In genomic region chr9:93191354-93191660, GRCh38 we compare ENCODE assay signal across 24 cellular contexts. TPM values are rescaled to one million over a fixed set of nuclear protein-coding genes. Genes with fewer than 3 reads are reported as not detected.
"Had no signal": no experiment of that assay in that cellular context is flagged by ENCODE, and none has a peak within 500 bp of the region (broad histone marks: within the 10 kb centered on the region; RNA-seq: fewer than 3 reads in every experiment).

No MANE protein-coding gene starts in this region.

- H3K4me3 Mint-ChIP-seq: activated CD4-positive, alpha-beta memory T cell treated with anti-CD3 and anti-CD28 coated beads for 36 hours; activated CD8-positive, alpha-beta memory T cell treated with anti-CD3 and anti-CD28 coated beads, Interleukin-2, amount 10 ng/mL, durations not matched to agents 7 days and 5 days; activated naive CD4-positive, alpha-beta T cell treated with anti-CD3 and anti-CD28 coated beads, Interleukin-2, amount 50 U/mL, for 24 hours; memory B cell; natural killer cell treated with Interleukin-12 subunit alpha and Interleukin-12 subunit beta and Interleukin-15 and Interleukin-18, amount 100 ng/mL, for 72 hours; T-cell had no signal

- H3K9me3 Mint-ChIP-seq: activated CD4-positive, alpha-beta memory T cell treated with anti-CD3 and anti-CD28 coated beads for 36 hours; activated naive CD4-positive, alpha-beta T cell treated with anti-CD3 and anti-CD28 coated beads, Interleukin-2, amount 50 U/mL, for 24 hours; natural killer cell treated with Interleukin-12 subunit alpha and Interleukin-12 subunit beta and Interleukin-15 and Interleukin-18, amount 100 ng/mL, for 72 hours; T-cell had no signal

- DNase-seq: activated CD4-positive, alpha-beta memory T cell treated with anti-CD3 and anti-CD28 coated beads for 36 hours; activated CD4-positive, alpha-beta T cell treated with anti-CD3 and anti-CD28 coated beads for 4 hours; activated CD4-positive, CD25-positive, alpha-beta regulatory T cell; activated CD8-positive, alpha-beta memory T cell treated with anti-CD3 and anti-CD28 coated beads, Interleukin-2, amount 10 ng/mL, durations not matched to agents 7 days and 5 days; activated effector memory CD4-positive, alpha-beta T cell treated with anti-CD3 and anti-CD28 coated beads, Interleukin-2, amount 50 U/mL, for 16 hours; activated T-cell treated with anti-CD3 and anti-CD28 coated beads for 4 hours; anterior cingulate cortex; brain microvascular endothelial cell; central memory CD4-positive, alpha-beta T cell; effector memory CD4-positive, alpha-beta T cell; esophagus squamous epithelium; kidney glomerular epithelial cell; SJCRH30; stimulated activated CD4-positive, alpha-beta T cell treated with anti-CD3 and anti-CD28 coated beads, Interleukin-4, amount 100 ng/mL, for 24 hours; stimulated activated naive CD4-positive, alpha-beta T cell treated with Interleukin-2 at 50 U/mL for 16 hours; T-cell; thyroid gland; upper lobe of right lung had no signal

- H3K27ac ChIP-seq: brain microvascular endothelial cell, esophagus squamous epithelium, neutrophil, SJCRH30, thyroid gland, upper lobe of right lung had no signal

- H3K36me3 Mint-ChIP-seq: activated CD4-positive, alpha-beta memory T cell treated with anti-CD3 and anti-CD28 coated beads for 36 hours; activated CD8-positive, alpha-beta memory T cell treated with anti-CD3 and anti-CD28 coated beads, Interleukin-2, amount 10 ng/mL, durations not matched to agents 7 days and 5 days; activated naive CD4-positive, alpha-beta T cell treated with anti-CD3 and anti-CD28 coated beads, Interleukin-2, amount 50 U/mL, for 24 hours; natural killer cell treated with Interleukin-12 subunit alpha and Interleukin-12 subunit beta and Interleukin-15 and Interleukin-18, amount 100 ng/mL, for 72 hours; T-cell had no signal

- H3K4me1 ChIP-seq: SJCRH30, thyroid gland, upper lobe of right lung had no signal

- H3K27ac Mint-ChIP-seq: activated CD4-positive, alpha-beta memory T cell treated with anti-CD3 and anti-CD28 coated beads for 36 hours; activated CD8-positive, alpha-beta memory T cell treated with anti-CD3 and anti-CD28 coated beads, Interleukin-2, amount 10 ng/mL, durations not matched to agents 7 days and 5 days; activated naive CD4-positive, alpha-beta T cell treated with anti-CD3 and anti-CD28 coated beads, Interleukin-2, amount 50 U/mL, for 24 hours; memory B cell; natural killer cell treated with Interleukin-12 subunit alpha and Interleukin-12 subunit beta and Interleukin-15 and Interleukin-18, amount 100 ng/mL, for 72 hours had no signal

- H3K36me3 ChIP-seq: brain microvascular endothelial cell, esophagus squamous epithelium, neutrophil, pancreas, SJCRH30, thyroid gland, upper lobe of right lung had no signal

- ATAC-seq: activated CD8-positive, alpha-beta memory T cell treated with anti-CD3 and anti-CD28 coated beads, Interleukin-2, amount 10 ng/mL, durations not matched to agents 7 days and 5 days; natural killer cell treated with Interleukin-12 subunit alpha and Interleukin-12 subunit beta and Interleukin-15 and Interleukin-18, amount 100 ng/mL, for 72 hours; pancreas; T-cell; upper lobe of right lung had no signal

- H3K4me1 Mint-ChIP-seq: activated CD8-positive, alpha-beta memory T cell treated with anti-CD3 and anti-CD28 coated beads, Interleukin-2, amount 10 ng/mL, durations not matched to agents 7 days and 5 days; activated naive CD4-positive, alpha-beta T cell treated with anti-CD3 and anti-CD28 coated beads, Interleukin-2, amount 50 U/mL, for 24 hours; memory B cell; T-cell had no signal

- H3K9me3 ChIP-seq: esophagus squamous epithelium, neutrophil, pancreas, SJCRH30, thyroid gland, upper lobe of right lung had no signal

- H3K4me3 ChIP-seq: esophagus squamous epithelium, pancreas, SJCRH30, thyroid gland, upper lobe of right lung had no signal

- H3K27me3 Mint-ChIP-seq: activated naive CD4-positive, alpha-beta T cell treated with anti-CD3 and anti-CD28 coated beads, Interleukin-2, amount 50 U/mL, for 24 hours had no signal

- H3K27me3 ChIP-seq: pancreas, thyroid gland, upper lobe of right lung had no signal

RNA-seq across cellular contexts. Expression of gene WNK2, which starts 7.4 kb away (rescaled TPM):
- total RNA-seq: activated CD8-positive, alpha-beta memory T cell treated with anti-CD3 and anti-CD28 coated beads, Interleukin-2, amount 10 ng/mL, durations not matched to agents 7 days and 5 days; natural killer cell treated with Interleukin-12 subunit alpha and Interleukin-12 subunit beta and Interleukin-15 and Interleukin-18, amount 100 ng/mL, for 72 hours; SJCRH30; subcutaneous adipose tissue had no signal
